In genomic region chr20:53753880-53754459, GRCh38 we compare ENCODE assay signal across 11 cellular contexts.
A peak's percentile ranks its signal among the peaks of the same experiment; 100 is the strongest.
DNase-seq lines count a peak whose midpoint lies in the region; ATAC-seq, FAIRE-seq and TF ChIP-seq lines count a peak whose summit lies in the region.
"Had no signal": no experiment of that assay in that cellular context is flagged by ENCODE, and none has a peak within 500 bp of the region (broad histone marks: within the 10 kb centered on the region; RNA-seq: fewer than 3 reads in every experiment).

No MANE protein-coding gene starts in this region.

- H3K9ac ChIP-seq in BLaER1 = no peak overlapping the region

- H3K27me3 ChIP-seq in BLaER1 (no peaks in the 10 kb centered on the region), stomach (no peaks in the 10 kb centered on the region)

- DNase-seq in HTR-8/SVneo (ENCODE audit: insufficient read length, low spot score) = no peak
- DNase-seq in activated T-helper 1 cell treated with anti-CD3 and anti-CD28 coated beads, Interleukin-12 subunit alpha, Interleukin-12 subunit beta, Interleukin-2, Interleukin-4 antibody, amounts not matched to agents 30 ng/mL and 10 ng/mL and 1 ng/mL, durations not matched to agents 14 hours and 24 hours and 36 hours (ENCODE audit: low spot score) = no peak
- no peak for DNase-seq in naive B cell
- DNase-seq in AML-193 (lab: John Stamatoyannopoulos, UW) = no peak
- DNase-seq in stomach = no peak
- no peak for DNase-seq in GM10266 (ENCODE audit: extremely low spot score)
- DNase-seq: NCI-H1092 had no signal

- H3K4me1 Mint-ChIP-seq in activated T-helper 1 cell treated with anti-CD3 and anti-CD28 coated beads, Interleukin-12 subunit alpha, Interleukin-12 subunit beta, Interleukin-2, Interleukin-4 antibody, amounts not matched to agents 30 ng/mL and 10 ng/mL and 1 ng/mL, durations not matched to agents 14 hours and 24 hours and 36 hours (ENCODE audit: low read depth) = peaks cover 76% of the 10 kb centered on the region
- H3K4me1 Mint-ChIP-seq in naive B cell = peaks cover 32 to 68% (median 51%) of the 10 kb centered on the region in 3 donors

- FAIRE-seq in HTR-8/SVneo (lab: Jason Lieb, UNC) = peak; percentile 59

- 39 to 66% (median 55%) methylated on average over 2 of the region's 2 CpGs for WGBS in stomach, 5 donors

- TF ChIP-seq POLR2A in stomach (IDR thresholded peaks at IDR 0.05) = no peak

- no peaks in the 10 kb centered on the region for H4K20me1 ChIP-seq in BLaER1

- H3K4me3 ChIP-seq in BLaER1 (no peak overlapping the region), stomach (no peak overlapping the region)
- H3K4me3 ChIP-seq: psoas muscle had no signal

- H3K36me3 ChIP-seq in BLaER1 = no peaks in the 10 kb centered on the region
- H3K36me3 ChIP-seq in stomach = no peaks in the 10 kb centered on the region

- H3K4me3 Mint-ChIP-seq in activated T-helper 1 cell treated with anti-CD3 and anti-CD28 coated beads, Interleukin-12 subunit alpha, Interleukin-12 subunit beta, Interleukin-2, Interleukin-4 antibody, amounts not matched to agents 30 ng/mL and 10 ng/mL and 1 ng/mL, durations not matched to agents 14 hours and 24 hours and 36 hours = peak overlapping the region; percentile 55
- peak overlapping the region in 2 of 8 donors; percentile 28 to 39 for H3K4me3 Mint-ChIP-seq in naive B cell

- H3K27ac ChIP-seq in BLaER1 (no peak overlapping the region), stomach (peak overlapping the region in 1 of 5 donors; percentile 9)
- H3K27ac ChIP-seq: psoas muscle, VCaP had no signal

- no peaks in the 10 kb centered on the region for H3K27me3 Mint-ChIP-seq in activated T-helper 1 cell treated with anti-CD3 and anti-CD28 coated beads, Interleukin-12 subunit alpha, Interleukin-12 subunit beta, Interleukin-2, Interleukin-4 antibody, amounts not matched to agents 30 ng/mL and 10 ng/mL and 1 ng/mL, durations not matched to agents 14 hours and 24 hours and 36 hours (ENCODE audit: insufficient read depth)
- H3K27me3 Mint-ChIP-seq in naive B cell = no peaks in the 10 kb centered on the region

- ATAC-seq in naive B cell (ENCODE audit: low read depth in 2 of 2) (no peak), GM18502 (IDR thresholded peaks at IDR 0.05; ENCODE audit: poor library complexity, unreplicated experiment) (no peak)
- ATAC-seq: psoas muscle had no signal

- H3K9me3 ChIP-seq in BLaER1 (no peaks in the 10 kb centered on the region), stomach (no peaks in the 10 kb centered on the region)
- H3K9me3 ChIP-seq: psoas muscle had no signal

- intact Hi-C loops in activated T-helper 1 cell treated with anti-CD3 and anti-CD28 coated beads, Interleukin-12 subunit alpha, Interleukin-12 subunit beta, Interleukin-2, Interleukin-4 antibody, amounts not matched to agents 30 ng/mL and 10 ng/mL and 1 ng/mL, durations not matched to agents 14 hours and 24 hours and 36 hours (cut with micrococcal nuclease) = loop anchor here (1.0 to 2.0 kb wide), 3 partner anchors 75 to 161 kb away; no protein-coding TSS in a partner anchor
- intact Hi-C loops in stomach (cut with DNase I; ENCODE audit: low total_unique reads) = no loop called here

- TF ChIP-seq EP300 in stomach (IDR thresholded peaks at IDR 0.05) = no peak

- peak overlapping the region; percentile 55 for H3K4me2 ChIP-seq in BLaER1

- peak overlapping the region; percentile 98 for H3K27ac Mint-ChIP-seq in activated T-helper 1 cell treated with anti-CD3 and anti-CD28 coated beads, Interleukin-12 subunit alpha, Interleukin-12 subunit beta, Interleukin-2, Interleukin-4 antibody, amounts not matched to agents 30 ng/mL and 10 ng/mL and 1 ng/mL, durations not matched to agents 14 hours and 24 hours and 36 hours
- peak overlapping the region in 4 of 6 donors; percentile 92 to 99 (median 94) for H3K27ac Mint-ChIP-seq in naive B cell

- TF ChIP-seq CTCF in stomach (IDR thresholded peaks at IDR 0.05) (no peak), GM10266 (IDR thresholded peaks at IDR 0.05; ENCODE audit: control insufficient read depth, insufficient read depth, low read depth, missing control alignments) (no peak)

- no peaks in the 10 kb centered on the region for H3K9me3 Mint-ChIP-seq in activated T-helper 1 cell treated with anti-CD3 and anti-CD28 coated beads, Interleukin-12 subunit alpha, Interleukin-12 subunit beta, Interleukin-2, Interleukin-4 antibody, amounts not matched to agents 30 ng/mL and 10 ng/mL and 1 ng/mL, durations not matched to agents 14 hours and 24 hours and 36 hours
- no peaks in the 10 kb centered on the region for H3K9me3 Mint-ChIP-seq in naive B cell

- H3K4me1 ChIP-seq in BLaER1 (peaks cover 57% of the 10 kb centered on the region), stomach (peaks cover 13 to 40% (median 27%) of the 10 kb centered on the region in 4 donors)
- H3K4me1 ChIP-seq: psoas muscle had no signal

- no peaks in the 10 kb centered on the region for H3K36me3 Mint-ChIP-seq in activated T-helper 1 cell treated with anti-CD3 and anti-CD28 coated beads, Interleukin-12 subunit alpha, Interleukin-12 subunit beta, Interleukin-2, Interleukin-4 antibody, amounts not matched to agents 30 ng/mL and 10 ng/mL and 1 ng/mL, durations not matched to agents 14 hours and 24 hours and 36 hours (ENCODE audit: low read depth)
- H3K36me3 Mint-ChIP-seq in naive B cell = no peaks in the 10 kb centered on the region
